Comparison of ENCODE assay signal across 8 cellular contexts in genomic region chr22:37681556-37682049, GRCh38. TPM values are rescaled to one million over a fixed set of nuclear protein-coding genes. Genes with fewer than 3 reads are reported as not detected.
DNase-seq lines count a peak whose midpoint lies in the region; ATAC-seq and TF ChIP-seq lines count a peak whose summit lies in the region.

No MANE protein-coding gene starts in this region.

- no peak overlapping the region for H3K4me3 Mint-ChIP-seq in Calu3 (ENCODE audit: low read depth, unreplicated experiment)

- CTCF ChIA-PET in Calu3 (lab: Charles Lee) = interaction anchor here (0.8 to 2.4 kb wide), 6 partner anchors 20 to 75 kb away, joined by 3 to 42 read pairs (median 4); partner anchors contain the start of gene PDXP

- H3K36me3 ChIP-seq in RWPE2 (ENCODE audit: low read depth) = peaks cover 30% of the 10 kb centered on the region

- TF ChIP-seq CTCF in Calu3 (IDR thresholded peaks at IDR 0.05; ENCODE audit: unreplicated experiment) = peak; percentile 90
- TF ChIP-seq CTCF in RWPE2 (IDR thresholded peaks at IDR 0.05; ENCODE audit: poor library complexity, severe bottlenecking) = peak; percentile 92

- peaks cover 16% of the 10 kb centered on the region for H3K4me1 ChIP-seq in RWPE2 (ENCODE audit: insufficient read depth, poor library complexity, severe bottlenecking)

- BruUV-seq in Calu3 (replicated peaks; lab: Mats Ljungman, UMichigan) = no TSS peak

- H3K9me3 Mint-ChIP-seq in Calu3 (ENCODE audit: low read depth, unreplicated experiment) = no peaks in the 10 kb centered on the region

- DNase-seq in Calu3 (peak; percentile 86), RWPE2 (ENCODE audit: low spot score) (no peak), germinal center (ENCODE audit: low spot score) (peak; percentile 71), posterior vena cava (ENCODE audit: low spot score) (peak; percentile 91)
- peak; percentile 61 for DNase-seq in Jurkat, Clone E6-1 (ENCODE audit: low read depth, low spot score)
- peak; percentile 53 for DNase-seq in activated effector memory CD4-positive, alpha-beta T cell treated with Interleukin-2 at 50 U/mL for 16 hours

- peak overlapping the region; percentile 93 for H3K27ac ChIP-seq in RWPE2 (ENCODE audit: poor library complexity, severe bottlenecking)

- H3K36me3 Mint-ChIP-seq in Calu3 (ENCODE audit: insufficient read depth, unreplicated experiment) = peaks cover 31% of the 10 kb centered on the region

- intact Hi-C loops in Calu3 (cut with micrococcal nuclease; ENCODE audit: unreplicated experiment) = loop anchor here (1.0 kb wide), 1 partner anchor 38 kb away; no protein-coding TSS in a partner anchor
- intact Hi-C loops in posterior vena cava (cut with DNase I) = loop anchor here in 1 of 2 donors (5.0 kb wide), 1 partner anchor 39 kb away; no protein-coding TSS in a partner anchor

- H3K4me1 Mint-ChIP-seq in Calu3 (ENCODE audit: low read depth, unreplicated experiment) = peaks cover 21% of the 10 kb centered on the region

- no peak overlapping the region for H3K4me3 ChIP-seq in Jurkat, Clone E6-1 (ENCODE audit: low read length)
- H3K4me3 ChIP-seq in RWPE2 (ENCODE audit: severe bottlenecking) = no peak overlapping the region

- no peak overlapping the region for H3K27ac Mint-ChIP-seq in Calu3 (ENCODE audit: unreplicated experiment)

- no peaks in the 10 kb centered on the region for H3K27me3 ChIP-seq in RWPE2 (ENCODE audit: insufficient read depth, poor library complexity, severe bottlenecking)

- H3K9me3 ChIP-seq in RWPE2 (ENCODE audit: severe bottlenecking) = no peaks in the 10 kb centered on the region

- no peaks in the 10 kb centered on the region for H3K27me3 Mint-ChIP-seq in Calu3 (ENCODE audit: unreplicated experiment)

- ATAC-seq in RWPE2 (ENCODE audit: low read depth) (peak; percentile 63), HG02938 (IDR thresholded peaks at IDR 0.05; ENCODE audit: unreplicated experiment) (no peak), GM19328 (IDR thresholded peaks at IDR 0.05; ENCODE audit: unreplicated experiment) (no peak)

RNA-seq across cellular contexts. Expression of gene NOL12, which starts 4.5 kb away (rescaled TPM):
- total RNA-seq in Calu3 (2022) (23.7 and 26.8 TPM in 2 replicates), posterior vena cava (10 to 100 TPM; 12.0 to 13.8 TPM)
- polyA plus RNA-seq in Jurkat, Clone E6-1 (2012; ENCODE audit: insufficient read depth, insufficient read length) = 53.5 TPM

RNA-seq across cellular contexts. Expression of gene LGALS1, which starts 6.2 kb away (rescaled TPM):
- total RNA-seq in Calu3 (2022) (61.4 and 72.3 TPM in 2 replicates), posterior vena cava (1,000 to 10,000 TPM; 1,140 to 1,213 TPM)
- polyA plus RNA-seq in Jurkat, Clone E6-1 (2012; ENCODE audit: insufficient read depth, insufficient read length) = 25.5 TPM

RNA-seq across cellular contexts. Expression of gene TRIOBP, which starts 15.2 kb away (rescaled TPM):
- 85.3 and 86.5 TPM in 2 replicates for total RNA-seq in Calu3 (2022)
- polyA plus RNA-seq in Jurkat, Clone E6-1 (2012; ENCODE audit: insufficient read depth, insufficient read length) = 40.4 TPM
- total RNA-seq in posterior vena cava = 10 to 100 TPM; 93.8 to 95.8 TPM

RNA-seq across cellular contexts. Expression of gene PDXP, which starts 23.1 kb away (rescaled TPM):
- 18.4 and 21.4 TPM in 2 replicates for total RNA-seq in Calu3 (2022)
- polyA plus RNA-seq in Jurkat, Clone E6-1 (2012; ENCODE audit: insufficient read depth, insufficient read length) = 71.3 TPM
- 1 to 10 TPM; 5.0 to 5.4 TPM for total RNA-seq in posterior vena cava

RNA-seq across cellular contexts. Expression of gene SH3BP1, which starts 42.1 kb away (rescaled TPM):
- total RNA-seq in Calu3 (2022) (13.0 and 17.6 TPM in 2 replicates), posterior vena cava (1 to 10 TPM; 7.2 to 7.4 TPM)
- 17.7 TPM for polyA plus RNA-seq in Jurkat, Clone E6-1 (2012; ENCODE audit: insufficient read depth, insufficient read length)

Comparison
In these comparisons a context has a peak if more than half of its experiments do, and no peak if none do; other contexts are left out.
1. RNA of gene LGALS1, which starts 6.2 kb away (total RNA-seq): 1,140 to 1,213 TPM in posterior vena cava; 61.4 to 72.3 TPM in Calu3; every median in the first group is over 10 times any median in the second.